ENCODE assay signal across 1 cellular context in genomic region chr17:16281351-16281750, GRCh38.
TF ChIP-seq lines count a peak whose summit lies in the region.

No MANE protein-coding gene starts in this region.

TF ChIP-seq in SK-N-SH, 30 proteins besides CTCF, POLR2A, EP300 and RAD21 (continued from another document):
- TF ChIP-seq ZBTB33 (IDR thresholded peaks at IDR 0.05; ENCODE audit: borderline replicate concordance, low read depth) (no peak), MEF2A (IDR thresholded peaks at IDR 0.05; ENCODE audit: borderline replicate concordance, low read depth) (no peak), CHD2 (IDR thresholded peaks at IDR 0.05; ENCODE audit: low read length, partially characterized antibody) (no peak), GABPA (IDR thresholded peaks at IDR 0.05; ENCODE audit: low read depth) (no peak), TAF1 (IDR thresholded peaks at IDR 0.05; ENCODE audit: borderline replicate concordance, low read depth, low read length) (no peak), SIN3A (IDR thresholded peaks at IDR 0.05; ENCODE audit: borderline replicate concordance, low read depth, low read length) (no peak), PBX3 (IDR thresholded peaks at IDR 0.05) (peak; percentile 69; the same call in 1 of the 2 replicates), MAX (IDR thresholded peaks at IDR 0.05; ENCODE audit: low read depth) (no peak), ELF1 (IDR thresholded peaks at IDR 0.05) (no peak), USF1 (IDR thresholded peaks at IDR 0.05; ENCODE audit: borderline replicate concordance, low read depth) (no peak), SMC3 (IDR thresholded peaks at IDR 0.05; ENCODE audit: low read depth, low read length) (no peak), TEAD4 (IDR thresholded peaks at IDR 0.05; ENCODE audit: borderline replicate concordance, insufficient read depth) (peak; percentile 54; the same call in 1 of the 2 replicates), NRF1 (IDR thresholded peaks at IDR 0.05; ENCODE audit: low read depth, low read length) (no peak)
